In the genomic region with DNA sequence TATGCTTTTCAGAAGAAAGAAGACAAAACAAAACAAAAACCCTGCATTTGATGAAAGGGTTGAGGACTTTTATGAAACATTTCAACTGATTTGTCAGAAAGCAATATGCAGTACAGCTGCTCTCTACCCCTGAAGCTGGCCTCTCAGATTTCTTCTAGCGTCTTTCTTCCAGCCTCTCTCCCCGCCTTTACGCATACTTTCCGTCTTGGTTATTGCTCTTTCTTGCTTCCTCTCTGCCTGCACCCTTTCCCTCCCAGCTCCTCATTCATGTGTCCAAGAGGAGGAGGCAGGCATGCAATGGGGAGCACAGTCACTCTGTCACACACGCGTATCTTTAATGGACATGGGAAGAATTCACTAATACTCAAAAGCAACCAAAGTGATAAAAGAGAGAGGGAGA, we compare ENCODE assay signal across 11 cellular contexts.
DNase-seq lines count a peak whose midpoint lies in the region; FAIRE-seq and TF ChIP-seq lines count a peak whose summit lies in the region.
"Had no signal": no experiment of that assay in that cellular context is flagged by ENCODE, and none has a peak within 500 bp of the region (broad histone marks: within the 10 kb centered on the region; RNA-seq: fewer than 3 reads in every experiment).

No MANE protein-coding gene starts in this region.

- DNase-seq in HFFc6: peak; percentile 68
- DNase-seq in endothelial cell of umbilical vein (ENCODE audit: low read depth, low spot score): peak; percentile 55
- DNase-seq in transverse colon: peak; percentile 10
- no peak for DNase-seq in nucleus accumbens (lab: John Stamatoyannopoulos, UW)
- DNase-seq in D341Med (ENCODE audit: low spot score): no peak
- no peak for DNase-seq in medulla oblongata (ENCODE audit: extremely low spot score)
- DNase-seq in HAP-1 (ENCODE audit: low spot score in 2 of 2): no peak
- DNase-seq: cortex of kidney; stimulated activated CD4-positive, alpha-beta T cell treated with anti-CD3 and anti-CD28 coated beads, Interleukin-1b, Interleukin-23, amount 100 ng/mL, for 48 hours had no signal

- H3K4me1 ChIP-seq in endothelial cell of umbilical vein (ENCODE audit: control insufficient read depth, extremely low read depth, insufficient read depth, low read length) (peaks cover 32% of the 10 kb centered on the region), muscle layer of colon (ENCODE audit: insufficient read depth, low read length) (peaks cover 45% of the 10 kb centered on the region), transverse colon (peaks cover 0 to 31% (median 19%) of the 10 kb centered on the region in 4 donors), HAP-1 (peaks cover 16% of the 10 kb centered on the region)

- no peaks in the 10 kb centered on the region for H4K20me1 ChIP-seq in endothelial cell of umbilical vein (replicated peaks; ENCODE audit: control insufficient read depth, extremely low read depth, insufficient read depth, low read length)

- no peaks in the 10 kb centered on the region for H3K36me3 ChIP-seq in endothelial cell of umbilical vein (ENCODE audit: control insufficient read depth in 2 of 2, extremely low read depth in 1 of 2, insufficient read depth in 2 of 2, low read length in 2 of 2)
- no peaks in the 10 kb centered on the region for H3K36me3 ChIP-seq in muscle layer of colon (ENCODE audit: insufficient read depth, low read length)
- H3K36me3 ChIP-seq in transverse colon: no peaks in the 10 kb centered on the region
- H3K36me3 ChIP-seq in HAP-1 (replicated peaks): no peaks in the 10 kb centered on the region

- intact Hi-C loops in endothelial cell of umbilical vein (cut with micrococcal nuclease): no loop called here
- intact Hi-C loops in transverse colon (cut with DNase I; ENCODE audit: low total_unique reads): no loop called here

- H3K27ac Mint-ChIP-seq in HFFc6: peak overlapping the region; percentile 99

- H3K79me2 ChIP-seq in endothelial cell of umbilical vein (ENCODE audit: control insufficient read depth, insufficient read depth, low read length): no peaks in the 10 kb centered on the region

- H3K9me3 ChIP-seq in endothelial cell of umbilical vein (replicated peaks; ENCODE audit: control insufficient read depth, insufficient read depth, low read length): no peaks in the 10 kb centered on the region
- no peaks in the 10 kb centered on the region for H3K9me3 ChIP-seq in muscle layer of colon (ENCODE audit: low read length)
- H3K9me3 ChIP-seq in transverse colon: no peaks in the 10 kb centered on the region
- H3K9me3 ChIP-seq in HAP-1: no peaks in the 10 kb centered on the region

- no peak for FAIRE-seq in endothelial cell of umbilical vein (lab: Jason Lieb, UNC)
- FAIRE-seq: HepG2 had no signal

- peaks cover 78% of the 10 kb centered on the region for H3K4me1 Mint-ChIP-seq in HFFc6 (ENCODE audit: low read depth)

- in situ Hi-C loops in transverse colon (cut with MboI; ENCODE audit: low pct_ligation_motif_present in 1 of 4, low pct_unique_long_range_greater_than_20kb in 1 of 4, low sequenced_read_pairs in 3 of 4) (no loop called here), HAP-1 (cut with MboI; ENCODE audit: low sequenced_read_pairs) (no loop called here)

- POLR2A ChIA-PET in endothelial cell of umbilical vein (lab: Charles Lee): no interaction called here

- peaks cover 12% of the 10 kb centered on the region for H3K36me3 Mint-ChIP-seq in HFFc6 (ENCODE audit: low read depth)

- H2AFZ ChIP-seq in endothelial cell of umbilical vein (ENCODE audit: low read depth, low read length): peak overlapping the region; percentile 81

- H3K27me3 ChIP-seq in endothelial cell of umbilical vein (ENCODE audit: control insufficient read depth in 2 of 2, insufficient read depth in 2 of 2, low read length in 2 of 2) (no peaks in the 10 kb centered on the region), muscle layer of colon (ENCODE audit: control insufficient read depth in 1 of 2, insufficient read depth in 2 of 2, low read length in 2 of 2) (no peaks in the 10 kb centered on the region), transverse colon (no peaks in the 10 kb centered on the region), HAP-1 (ENCODE audit: low read depth) (no peaks in the 10 kb centered on the region; the same call in 1 of the 2 replicates)

- CTCF ChIA-PET in endothelial cell of umbilical vein (lab: Charles Lee): interaction anchor here (1.6 to 1.7 kb wide), 2 partner anchors 10 to 92 kb away, joined by 5 to 6 read pairs; partner anchors contain the start of gene COL1A2

- TF ChIP-seq POLR2A in endothelial cell of umbilical vein (IDR thresholded peaks at IDR 0.05; ENCODE audit: low read depth, low read length): no peak
- TF ChIP-seq POLR2A in transverse colon (IDR thresholded peaks at IDR 0.05): no peak

- no peaks in the 10 kb centered on the region for H3K9me3 Mint-ChIP-seq in HFFc6

- no peak for TF ChIP-seq EP300 in transverse colon (IDR thresholded peaks at IDR 0.05; ENCODE audit: low read depth)

- dilution Hi-C loops in endothelial cell of umbilical vein (cut with MboI; ENCODE audit: extremely low pct_ligation_motif_present, low sequenced_read_pairs): no loop called here

- H3K9ac ChIP-seq in endothelial cell of umbilical vein (replicated peaks; ENCODE audit: extremely low read depth, insufficient read depth, low read length): no peak overlapping the region
- no peak overlapping the region for H3K9ac ChIP-seq in muscle layer of colon (ENCODE audit: low read length)

- WGBS in transverse colon (ENCODE audit: low coverage in 1 of 2), 2 donors: 28 to 31% methylated on average over 6 of the region's 6 CpGs

- H3K4me2 ChIP-seq in endothelial cell of umbilical vein (ENCODE audit: insufficient read depth, low read length): no peak overlapping the region

- no peaks in the 10 kb centered on the region for H3K9me1 ChIP-seq in endothelial cell of umbilical vein (replicated peaks; ENCODE audit: control insufficient read depth, extremely low read depth, insufficient read depth, low read length)

- H3K4me3 Mint-ChIP-seq in HFFc6: peak overlapping the region; percentile 76

- no TSS peak for BruUV-seq in endothelial cell of umbilical vein (replicated peaks; lab: Mats Ljungman, UMichigan)

- TF ChIP-seq CTCF in HFFc6 (IDR thresholded peaks at IDR 0.05) (no peak), endothelial cell of umbilical vein (IDR thresholded peaks at IDR 0.05; ENCODE audit: extremely low read depth in 1 of 2, insufficient read depth in 1 of 2, low read depth in 1 of 2, low read length in 2 of 2) (no peak), transverse colon (IDR thresholded peaks at IDR 0.05) (no peak)

- H3K4me3 ChIP-seq in endothelial cell of umbilical vein (replicated peaks in 1 of 3; ENCODE audit: insufficient read depth in 1 of 3, low read depth in 1 of 3, low read length in 3 of 3) (no peak overlapping the region), muscle layer of colon (ENCODE audit: low read depth in 1 of 2, low read length in 2 of 2) (peak overlapping the region in 1 of 2 donors; percentile 25), transverse colon (no peak overlapping the region), HAP-1 (no peak overlapping the region)

- peaks cover 6% of the 10 kb centered on the region for H3K27me3 Mint-ChIP-seq in HFFc6 (ENCODE audit: insufficient read depth)

- H3K27ac ChIP-seq in endothelial cell of umbilical vein (ENCODE audit: insufficient read depth, low read depth, low read length) (no peak overlapping the region), muscle layer of colon (ENCODE audit: low read depth, low read length) (peak overlapping the region; percentile 88), transverse colon (peak overlapping the region; percentile 71 to 86 (median 78))

TF ChIP-seq in endothelial cell of umbilical vein, 7 proteins besides CTCF, POLR2A, EP300 and RAD21:
- TF ChIP-seq MYC (IDR thresholded peaks at IDR 0.05; ENCODE audit: low read depth, low read length) (no peak), JUN (IDR thresholded peaks at IDR 0.05; ENCODE audit: borderline replicate concordance, insufficient read depth, insufficient read length, low read depth) (no peak), GATA2 (IDR thresholded peaks at IDR 0.05; ENCODE audit: insufficient read depth, insufficient read length, low read depth, low read length) (no peak), POLR2AphosphoS5 (IDR thresholded peaks at IDR 0.05; ENCODE audit: insufficient read depth, low read depth, low read length) (no peak), FOS (IDR thresholded peaks at IDR 0.05; ENCODE audit: borderline replicate concordance, insufficient read depth, low read length) (no peak), EZH2 (IDR thresholded peaks at IDR 0.05; ENCODE audit: borderline replicate concordance, low read depth, low read length, severe bottlenecking) (no peak)
- TF ChIP-seq, protein P1, sequence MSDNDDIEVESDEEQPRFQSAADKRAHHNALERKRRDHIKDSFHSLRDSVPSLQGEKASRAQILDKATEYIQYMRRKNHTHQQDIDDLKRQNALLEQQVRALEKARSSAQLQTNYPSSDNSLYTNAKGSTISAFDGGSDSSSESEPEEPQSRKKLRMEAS (IDR thresholded peaks at IDR 0.05; ENCODE audit: insufficient read depth, insufficient read length): no peak
TF ChIP-seq in endothelial cell of umbilical vein: peak in this region for 0.

Comparison
In these comparisons a context has a peak if more than half of its experiments do, and no peak if none do; other contexts are left out.
1. DNase-seq: peak in HFFc6 (single experiment), endothelial cell of umbilical vein (single experiment) and transverse colon (single experiment); none in nucleus accumbens (0 of 56), D341Med (single experiment), medulla oblongata (single experiment) and HAP-1 (0 of 2).